9 cellular contexts compared by ENCODE assay signal in genomic region chr12:61348871-61349270, GRCh38.
"Had no signal": no experiment of that assay in that cellular context is flagged by ENCODE, and none has a peak within 500 bp of the region (broad histone marks: within the 10 kb centered on the region; RNA-seq: fewer than 3 reads in every experiment).

No MANE protein-coding gene starts in this region.

- H3K4me1 ChIP-seq: HAP-1 had no signal

- H3K27ac ChIP-seq: GM23248 had no signal

- DNase-seq: GM23248, GOT3, H7, H9, HCEC 1CT, HFFc6 had no signal

- H3K9ac ChIP-seq: GM23248 had no signal

- ATAC-seq: GM23338, HCT116 had no signal

- H3K4me2 ChIP-seq: GM23338 had no signal

- H3K9me3 ChIP-seq: HAP-1 had no signal

- H3K36me3 ChIP-seq: HAP-1 had no signal

- H3K4me3 ChIP-seq: GM23248, GM23338, HAP-1 had no signal
